Comparison of ENCODE assay signal across 8 cellular contexts in the genomic region with DNA sequence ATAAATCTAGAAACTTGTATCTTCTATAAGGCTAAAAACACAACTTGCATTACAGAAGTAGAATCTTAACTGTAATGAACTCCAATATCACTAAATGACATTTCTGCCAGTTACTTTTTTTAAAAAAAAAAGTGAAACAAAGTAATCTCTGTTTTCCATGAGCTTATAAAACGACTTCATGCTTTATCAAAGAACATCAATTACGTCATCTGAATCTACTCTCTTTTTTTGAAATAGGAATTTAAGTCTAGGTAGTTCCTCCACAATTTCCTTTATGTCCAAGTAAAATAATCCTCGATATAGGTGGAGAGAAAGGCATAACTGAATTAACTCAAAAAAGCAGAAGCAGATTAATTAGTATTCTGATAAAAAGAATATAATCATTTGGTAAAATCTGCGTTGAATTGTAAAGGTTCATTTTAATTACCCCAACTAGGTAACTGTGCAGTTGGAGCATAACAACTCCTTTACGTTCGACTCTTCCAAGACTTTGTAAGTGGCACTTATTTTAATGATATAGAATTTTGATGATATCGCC. TPM values are rescaled to one million over a fixed set of nuclear protein-coding genes. Genes with fewer than 3 reads are reported as not detected.
DNase-seq lines count a peak whose midpoint lies in the region; ATAC-seq and TF ChIP-seq lines count a peak whose summit lies in the region.

No MANE protein-coding gene starts in this region.

- H3K27ac Mint-ChIP-seq in T-helper 2 cell treated with Interferon-gamma antibody and Interleukin-4, amounts not matched to agents 5 μg/mL and 100 μg/mL, for 36 hours: no peak overlapping the region

- TF ChIP-seq CTCF in ascending aorta (IDR thresholded peaks at IDR 0.05) (no peak), suprapubic skin (IDR thresholded peaks at IDR 0.05) (no peak)

- H3K4me1 ChIP-seq in ascending aorta (peaks cover 6 to 31% of the 10 kb centered on the region in 2 donors), suprapubic skin (peaks cover 39% of the 10 kb centered on the region)

- H3K9me3 Mint-ChIP-seq in T-helper 2 cell treated with Interferon-gamma antibody and Interleukin-4, amounts not matched to agents 5 μg/mL and 100 μg/mL, for 36 hours: peaks cover 3% of the 10 kb centered on the region

- H3K36me3 ChIP-seq in ascending aorta (no peaks in the 10 kb centered on the region), suprapubic skin (no peaks in the 10 kb centered on the region)

- H3K4me3 Mint-ChIP-seq in T-helper 2 cell treated with Interferon-gamma antibody and Interleukin-4, amounts not matched to agents 5 μg/mL and 100 μg/mL, for 36 hours: peak overlapping the region; percentile 90

- H3K4me1 Mint-ChIP-seq in T-helper 2 cell treated with Interferon-gamma antibody and Interleukin-4, amounts not matched to agents 5 μg/mL and 100 μg/mL, for 36 hours (ENCODE audit: low read depth): peaks cover 8% of the 10 kb centered on the region

- H3K27me3 Mint-ChIP-seq in T-helper 2 cell treated with Interferon-gamma antibody and Interleukin-4, amounts not matched to agents 5 μg/mL and 100 μg/mL, for 36 hours (ENCODE audit: low read depth): peaks cover 61% of the 10 kb centered on the region

- TF ChIP-seq POLR2A in suprapubic skin (IDR thresholded peaks at IDR 0.05): no peak

- no peak for ATAC-seq in HG03039 (IDR thresholded peaks at IDR 0.05; ENCODE audit: unreplicated experiment)

- no peak for TF ChIP-seq EP300 in suprapubic skin (IDR thresholded peaks at IDR 0.05)

- H3K27ac ChIP-seq in ascending aorta (peak overlapping the region; percentile 99), layer of hippocampus (ENCODE audit: low read depth, low read length) (peak overlapping the region; percentile 81), suprapubic skin (peak overlapping the region; percentile 97)

- no peaks in the 10 kb centered on the region for H3K27me3 ChIP-seq in ascending aorta
- no peaks in the 10 kb centered on the region for H3K27me3 ChIP-seq in layer of hippocampus (ENCODE audit: control insufficient read depth, insufficient read depth, low read length)
- H3K27me3 ChIP-seq in suprapubic skin: no peaks in the 10 kb centered on the region

- H3K9me3 ChIP-seq in ascending aorta: no peaks in the 10 kb centered on the region
- no peaks in the 10 kb centered on the region for H3K9me3 ChIP-seq in suprapubic skin

- intact Hi-C loops in ascending aorta (cut with DNase I): loop anchor here (2.0 to 5.0 kb wide), 4 partner anchors 35 to 95 kb away; no protein-coding TSS in a partner anchor

- H3K4me3 ChIP-seq in ascending aorta (peak overlapping the region; percentile 87 to 99), suprapubic skin (peak overlapping the region; percentile 97)

- 6% methylated on average over 7 of the region's 7 CpGs for WGBS in suprapubic skin

- DNase-seq in T-helper 2 cell treated with Interferon-gamma antibody and Interleukin-4, amounts not matched to agents 5 μg/mL and 100 μg/mL, for 36 hours (ENCODE audit: low spot score): no peak
- no peak for DNase-seq in T-helper 2 cell
- DNase-seq in ascending aorta (ENCODE audit: low spot score in 2 of 2): no peak
- DNase-seq in suprapubic skin (ENCODE audit: low spot score in 2 of 2): no peak
- DNase-seq in AG20443 (ENCODE audit: low spot score): no peak
- DNase-seq in NCI-H2196 treated with DMSO at 0.1 percent for 48 hours (lab: John Stamatoyannopoulos, UW; ENCODE audit: unreplicated experiment): no peak

- H3K36me3 Mint-ChIP-seq in T-helper 2 cell treated with Interferon-gamma antibody and Interleukin-4, amounts not matched to agents 5 μg/mL and 100 μg/mL, for 36 hours (ENCODE audit: low read depth): peaks cover 1% of the 10 kb centered on the region

RNA-seq across cellular contexts. Expression of a gene that starts 1.4 kb away (rescaled TPM):
- total RNA-seq in ascending aorta: 34.0 TPM
- total RNA-seq in suprapubic skin: 10 to 100 TPM; 23.4 to 97.8 (median 27.2) TPM
